In genomic region chr2:65130440-65131175, GRCh38 we compare ENCODE assay signal across 1 cellular context.
TF ChIP-seq lines count a peak whose summit lies in the region.

No MANE protein-coding gene starts in this region.

TF ChIP-seq in K562, 482 proteins besides CTCF, POLR2A, EP300 and RAD21 (continued from another document and continues in another):
- no peak for TF ChIP-seq ZBTB49 (CRISPR knock-in tag; IDR thresholded peaks at IDR 0.05; ENCODE audit: borderline replicate concordance)
- no peak for TF ChIP-seq ETV6 (IDR thresholded peaks at IDR 0.05; ENCODE audit: borderline replicate concordance in 1 of 2, low read depth in 2 of 2, low read length in 1 of 2)
- TF ChIP-seq ETV6 (CRISPR knock-in tag; IDR thresholded peaks at IDR 0.05; ENCODE audit: borderline replicate concordance), result no peak
- TF ChIP-seq POLR2G (IDR thresholded peaks at IDR 0.05; ENCODE audit: low read depth, low read length), result peak; percentile 79
- no peak for TF ChIP-seq XRCC3 (IDR thresholded peaks at IDR 0.05)
- no peak for TF ChIP-seq MEIS2 (IDR thresholded peaks at IDR 0.05; ENCODE audit: partially characterized antibody)
- TF ChIP-seq ZNF431 (CRISPR knock-in tag; IDR thresholded peaks at IDR 0.05), result no peak
- no peak for TF ChIP-seq ZNF175 (CRISPR knock-in tag; IDR thresholded peaks at IDR 0.05; ENCODE audit: low read depth)
- no peak for TF ChIP-seq DEAF1 (CRISPR knock-in tag; IDR thresholded peaks at IDR 0.05)
- TF ChIP-seq GTF2E2 (tag; IDR thresholded peaks at IDR 0.05), result no peak; the same call in 1 of the 2 replicates
- 0 out of 2 replicates have a peak, but pooled peaks have one; percentile 10 for TF ChIP-seq FOXP1 (CRISPR knock-in tag; IDR thresholded peaks at IDR 0.05)
- TF ChIP-seq CSDE1 (IDR thresholded peaks at IDR 0.05), result no peak
- TF ChIP-seq AFF4 (CRISPR knock-in tag; IDR thresholded peaks at IDR 0.05), result 0 out of 2 replicates have a peak, but pooled peaks have one; percentile 16
- no peak; the same call in 1 of the 2 replicates for TF ChIP-seq FOSL1 (tag; conservative IDR thresholded peaks at IDR 0.05)
- no peak for TF ChIP-seq WHSC1 (IDR thresholded peaks at IDR 0.05; ENCODE audit: low read length)
- peak; percentile 43; the same call in 1 of the 2 replicates for TF ChIP-seq BACH1 (tag; IDR thresholded peaks at IDR 0.05)
- TF ChIP-seq NONO (IDR thresholded peaks at IDR 0.05; ENCODE audit: low read depth in 2 of 2, low read length in 1 of 2), result no peak; a peak in 1 of 4 replicates
- no peak for TF ChIP-seq GATAD2A (IDR thresholded peaks at IDR 0.05)
- no peak for TF ChIP-seq ZNF707 (CRISPR knock-in tag; conservative IDR thresholded peaks at IDR 0.05)
- no peak for TF ChIP-seq GABPA (tag; conservative IDR thresholded peaks at IDR 0.05; ENCODE audit: low read depth)
- no peak for TF ChIP-seq KLF1 (tag; IDR thresholded peaks at IDR 0.05)
- TF ChIP-seq SPI1 (IDR thresholded peaks at IDR 0.05; ENCODE audit: borderline replicate concordance, low read depth, low read length), result 0 out of 2 replicates have a peak, but pooled peaks have one; percentile 10
- no peak for TF ChIP-seq HDAC6 (IDR thresholded peaks at IDR 0.05; ENCODE audit: low read depth, low read length)
- no peak; the same call in 1 of the 2 replicates for TF ChIP-seq JUN (IDR thresholded peaks at IDR 0.05; ENCODE audit: borderline replicate concordance, low read depth, low read length)
- no peak for TF ChIP-seq JUN (CRISPR knock-in tag; IDR thresholded peaks at IDR 0.05; ENCODE audit: borderline replicate concordance)
- TF ChIP-seq ZNF121 (CRISPR knock-in tag; conservative IDR thresholded peaks at IDR 0.05), result no peak
- no peak for TF ChIP-seq KLF6 (CRISPR knock-in tag; IDR thresholded peaks at IDR 0.05; ENCODE audit: borderline replicate concordance)
- TF ChIP-seq FUS (optimal IDR thresholded peaks at IDR 0.05; ENCODE audit: low read depth, low read length), result no peak
- TF ChIP-seq RBM22 (IDR thresholded peaks at IDR 0.05; ENCODE audit: low read depth, low read length, poor library complexity, severe bottlenecking), result no peak
- no peak for TF ChIP-seq ELF2 (CRISPR knock-in tag; IDR thresholded peaks at IDR 0.05)
- no peak for TF ChIP-seq ADNP (tag; IDR thresholded peaks at IDR 0.05)
- TF ChIP-seq MYNN (IDR thresholded peaks at IDR 0.05), result no peak
- no peak for TF ChIP-seq MYNN (CRISPR knock-in tag; IDR thresholded peaks at IDR 0.05)
- TF ChIP-seq BCOR (IDR thresholded peaks at IDR 0.05), result peak; percentile 66
- TF ChIP-seq ZNF280A (IDR thresholded peaks at IDR 0.05; ENCODE audit: low read depth, partially characterized antibody), result no peak
- TF ChIP-seq ZFP1 (CRISPR knock-in tag; IDR thresholded peaks at IDR 0.05), result no peak
- peak; percentile 95 for TF ChIP-seq ZBTB7A (IDR thresholded peaks at IDR 0.05; ENCODE audit: borderline replicate concordance, control insufficient read depth, low read depth, low read length)
- TF ChIP-seq EP400 (IDR thresholded peaks at IDR 0.05), result no peak; the same call in 1 of the 2 replicates
- TF ChIP-seq BDP1 (IDR thresholded peaks at IDR 0.05; ENCODE audit: insufficient read depth, insufficient read length), result no peak
- no peak for TF ChIP-seq MCM3 (IDR thresholded peaks at IDR 0.05)
- TF ChIP-seq ZNF668 (CRISPR knock-in tag; IDR thresholded peaks at IDR 0.05), result no peak
- no peak for TF ChIP-seq GABPB1 (CRISPR knock-in tag; IDR thresholded peaks at IDR 0.05)
- no peak for TF ChIP-seq NFATC3 (IDR thresholded peaks at IDR 0.05)
- no peak for TF ChIP-seq RFX5 (IDR thresholded peaks at IDR 0.05; ENCODE audit: low read depth, low read length)
- TF ChIP-seq ELK3 (CRISPR knock-in tag; IDR thresholded peaks at IDR 0.05), result no peak
- TF ChIP-seq NR2C1 (IDR thresholded peaks at IDR 0.05), result no peak
- no peak for TF ChIP-seq NR2C1 (tag; IDR thresholded peaks at IDR 0.05)
- TF ChIP-seq EZH2 (IDR thresholded peaks at IDR 0.05; ENCODE audit: borderline replicate concordance, low read depth, low read length), result no peak
- no peak for TF ChIP-seq ATF6 (CRISPR knock-in tag; IDR thresholded peaks at IDR 0.05)
- no peak for TF ChIP-seq RUNX1 (IDR thresholded peaks at IDR 0.05; ENCODE audit: low read depth)
- TF ChIP-seq SAFB (IDR thresholded peaks at IDR 0.05; ENCODE audit: borderline replicate concordance, low read depth, low read length), result no peak
- no peak for TF ChIP-seq ZNF830 (CRISPR knock-in tag; IDR thresholded peaks at IDR 0.05)
- no peak for TF ChIP-seq CAMTA2 (CRISPR knock-in tag; conservative IDR thresholded peaks at IDR 0.05)
- no peak for TF ChIP-seq LARP7 (IDR thresholded peaks at IDR 0.05)
- TF ChIP-seq HNRNPL (IDR thresholded peaks at IDR 0.05; ENCODE audit: low read depth, low read length), result no peak
- TF ChIP-seq ZNF24 (IDR thresholded peaks at IDR 0.05), result no peak
- no peak for TF ChIP-seq ZNF23 (CRISPR knock-in tag; IDR thresholded peaks at IDR 0.05)
- no peak for TF ChIP-seq TEAD2 (tag; IDR thresholded peaks at IDR 0.05)
- no peak for TF ChIP-seq MEF2A (IDR thresholded peaks at IDR 0.05; ENCODE audit: control insufficient read depth, low read depth, low read length)
- peak; percentile 86 for TF ChIP-seq THRB (CRISPR knock-in tag; conservative IDR thresholded peaks at IDR 0.05)
- TF ChIP-seq MCM5 (IDR thresholded peaks at IDR 0.05; ENCODE audit: low read depth), result no peak
- TF ChIP-seq CREM (IDR thresholded peaks at IDR 0.05; ENCODE audit: low read depth), result no peak
- no peak for TF ChIP-seq FOXA1 (IDR thresholded peaks at IDR 0.05; ENCODE audit: borderline replicate concordance)
- TF ChIP-seq THRA (IDR thresholded peaks at IDR 0.05), result no peak
- TF ChIP-seq XRCC4 (IDR thresholded peaks at IDR 0.05; ENCODE audit: extremely low read depth, insufficient read depth, insufficient read length), result no peak
- no peak for TF ChIP-seq SMAD3 (CRISPR knock-in tag; conservative IDR thresholded peaks at IDR 0.05)
- no peak for TF ChIP-seq TOE1 (IDR thresholded peaks at IDR 0.05; ENCODE audit: borderline replicate concordance)
- TF ChIP-seq TOE1 (CRISPR knock-in tag; IDR thresholded peaks at IDR 0.05; ENCODE audit: borderline replicate concordance, low read depth), result peak; percentile 77; the same call in 1 of the 2 replicates
- no peak for TF ChIP-seq ZNF408 (CRISPR knock-in tag; IDR thresholded peaks at IDR 0.05; ENCODE audit: low read depth)
